Comparison of ENCODE assay signal across 8 cellular contexts in the genomic region with DNA sequence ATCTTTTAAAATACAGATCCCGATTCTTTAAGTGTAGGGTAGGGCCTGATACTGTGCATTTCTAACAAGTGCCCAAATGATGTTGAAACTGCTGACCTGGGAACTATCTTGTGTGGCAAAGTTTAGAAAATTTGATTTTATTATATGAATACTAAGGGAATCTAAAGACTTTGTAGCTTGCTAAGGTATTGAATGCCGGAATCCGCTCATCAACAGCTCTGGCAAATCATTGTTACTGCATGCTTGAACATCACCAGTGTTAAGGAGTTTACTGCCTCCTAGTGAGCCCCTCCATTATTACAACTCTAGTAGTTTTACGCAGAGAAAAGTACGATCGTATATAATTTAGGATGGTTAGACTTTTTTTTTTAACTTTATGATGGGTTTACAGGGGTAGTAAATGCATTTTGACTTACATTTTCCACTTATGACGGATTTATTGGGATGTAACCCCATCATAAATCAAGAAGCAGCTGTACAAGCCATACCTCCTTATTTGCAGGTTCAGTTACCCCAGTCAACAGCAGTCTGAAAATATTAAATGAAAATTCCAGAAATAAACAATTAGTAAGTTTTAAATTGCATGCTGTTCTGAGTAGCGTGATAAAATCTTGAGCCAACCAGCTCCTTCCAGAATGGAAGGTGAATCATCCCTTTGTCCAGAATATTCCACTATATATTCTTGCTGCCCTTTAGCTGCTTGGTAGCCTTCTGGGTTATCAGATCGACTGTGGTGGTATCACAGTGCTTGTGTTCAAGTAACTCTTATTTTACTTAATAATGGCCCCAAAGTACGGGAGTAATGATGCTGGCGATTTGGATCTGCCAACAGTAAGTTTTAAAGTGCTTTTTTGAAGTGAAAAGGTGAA. TPM values are rescaled to one million over a fixed set of nuclear protein-coding genes. Genes with fewer than 3 reads are reported as not detected.
A peak's percentile ranks its signal among the peaks of the same experiment; 100 is the strongest.
DNase-seq lines count a peak whose midpoint lies in the region; ATAC-seq and TF ChIP-seq lines count a peak whose summit lies in the region.

No MANE protein-coding gene starts in this region.

- H3K9me3 Mint-ChIP-seq in endothelial cell (ENCODE audit: unreplicated experiment): no peaks in the 10 kb centered on the region

- TF ChIP-seq CTCF in WI38 (IDR thresholded peaks at IDR 0.05; ENCODE audit: low read depth, low read length) (peak; percentile 59), endothelial cell (IDR thresholded peaks at IDR 0.05; ENCODE audit: unreplicated experiment) (peak; percentile 61)

- H3K79me1 ChIP-seq in mesendoderm (ENCODE audit: low read length): no peaks in the 10 kb centered on the region

- H3K27ac Mint-ChIP-seq in endothelial cell (ENCODE audit: unreplicated experiment): peak overlapping the region; percentile 97

- H3K4me3 ChIP-seq in WI38 (ENCODE audit: low read depth, low read length) (peak overlapping the region; percentile 97), mesendoderm (ENCODE audit: low read length) (peak overlapping the region; percentile 86), thymus (ENCODE audit: low read length) (peak overlapping the region; percentile 67)

- ATAC-seq in GM19351 (IDR thresholded peaks at IDR 0.05; ENCODE audit: unreplicated experiment) (peak; percentile 60), HG03432 (IDR thresholded peaks at IDR 0.05; ENCODE audit: unreplicated experiment) (peak; percentile 48)

- H2BK5ac ChIP-seq in mesendoderm (ENCODE audit: low read length): no peak overlapping the region

- no peaks in the 10 kb centered on the region for H3K27me3 Mint-ChIP-seq in endothelial cell (ENCODE audit: unreplicated experiment)

- WGBS in mesendoderm (ENCODE audit: extremely low coverage, insufficient coverage, low lambda C conversion rate): no CpG with 5 or more reads among the region's 11 CpGs
- WGBS in thymus: 27% methylated on average over 11 of the region's 11 CpGs

- H2BK120ac ChIP-seq in mesendoderm (ENCODE audit: low read depth, low read length): no peak overlapping the region

- peak overlapping the region; percentile 99 for H3K4me3 Mint-ChIP-seq in endothelial cell (ENCODE audit: unreplicated experiment)

- peak; percentile 64 for DNase-seq in COR-L47 (lab: John Stamatoyannopoulos, UW)
- DNase-seq in NCI-H2196 treated with DMSO at 0.1 percent for 48 hours (lab: John Stamatoyannopoulos, UW; ENCODE audit: unreplicated experiment): peak; percentile 14
- peak; percentile 57 for DNase-seq in endothelial cell (ENCODE audit: low spot score)
- DNase-seq in mesendoderm: peak; percentile 87

- H3K36me3 Mint-ChIP-seq in endothelial cell (ENCODE audit: low read depth, unreplicated experiment): peaks cover 12% of the 10 kb centered on the region

- peak overlapping the region; percentile 45 for H3K4me2 ChIP-seq in mesendoderm (ENCODE audit: low read length)

- H3K36me3 ChIP-seq in mesendoderm (ENCODE audit: control insufficient read depth, insufficient read depth, low read length) (no peaks in the 10 kb centered on the region), thymus (ENCODE audit: control insufficient read depth, insufficient read depth) (peaks cover 11% of the 10 kb centered on the region)

- no peak overlapping the region for H4K8ac ChIP-seq in mesendoderm (ENCODE audit: low read depth, low read length)

- H3K9ac ChIP-seq in mesendoderm (ENCODE audit: low read length): peak overlapping the region; percentile 91

- H3K27me3 ChIP-seq in mesendoderm (ENCODE audit: insufficient read depth, low read length, poor library complexity) (no peaks in the 10 kb centered on the region), thymus (ENCODE audit: control insufficient read depth, insufficient read depth) (no peaks in the 10 kb centered on the region)

- H3K9me3 ChIP-seq in thymus (ENCODE audit: control insufficient read depth): no peaks in the 10 kb centered on the region

- H4K5ac ChIP-seq in mesendoderm (ENCODE audit: low read length): peak overlapping the region; percentile 51

- H3K4ac ChIP-seq in mesendoderm (ENCODE audit: low read depth, low read length): no peak overlapping the region

- H2AK5ac ChIP-seq in mesendoderm (ENCODE audit: low read length): no peak overlapping the region

- peak overlapping the region; percentile 90 for H3K27ac ChIP-seq in mesendoderm (ENCODE audit: low read depth, low read length)
- H3K27ac ChIP-seq in thymus (ENCODE audit: low read depth): peak overlapping the region; percentile 82

- H2BK15ac ChIP-seq in mesendoderm (replicated peaks; ENCODE audit: low read depth): no peak overlapping the region

- no peak overlapping the region for H3K23ac ChIP-seq in mesendoderm (ENCODE audit: low read length)

- peak overlapping the region; percentile 61 for H3K18ac ChIP-seq in mesendoderm (ENCODE audit: low read length)

- H3K4me1 Mint-ChIP-seq in endothelial cell (ENCODE audit: unreplicated experiment): peaks cover 15% of the 10 kb centered on the region

- peak overlapping the region; percentile 96 for H3K56ac ChIP-seq in mesendoderm (ENCODE audit: low read length)

- H3K79me2 ChIP-seq in mesendoderm (ENCODE audit: control insufficient read depth, insufficient read depth, low read length): peaks cover 7% of the 10 kb centered on the region

- peaks cover 1% of the 10 kb centered on the region for H3K4me1 ChIP-seq in mesendoderm (ENCODE audit: control insufficient read depth, low read depth, low read length)
- peaks cover 2% of the 10 kb centered on the region for H3K4me1 ChIP-seq in thymus (ENCODE audit: control insufficient read depth, insufficient read depth, low read length)

RNA-seq across cellular contexts. Expression of gene TYW3, which starts 0.9 kb away (rescaled TPM):
- total RNA-seq in endothelial cell (ENCODE audit: unreplicated experiment): 14.8 TPM
- polyA plus RNA-seq in mesendoderm (2013, experiment 1 of 2): 53.5 TPM
- polyA plus RNA-seq in mesendoderm (2013, experiment 2 of 2): 51.6 TPM
- 25.5 TPM for polyA plus RNA-seq in thymus

RNA-seq across cellular contexts. Expression of gene CRYZ, which starts 1.0 kb away (rescaled TPM):
- total RNA-seq in endothelial cell (ENCODE audit: unreplicated experiment): 31.7 TPM
- 25.2 TPM for polyA plus RNA-seq in mesendoderm (2013, experiment 1 of 2)
- polyA plus RNA-seq in mesendoderm (2013, experiment 2 of 2): 26.6 TPM
- 38.8 TPM for polyA plus RNA-seq in thymus

Comparison
In these comparisons a context has a peak if more than half of its experiments do, and no peak if none do; other contexts are left out.
1. Peak in every context shown above with its lines: DNase-seq, ATAC-seq, H3K4me3 ChIP-seq and H3K27ac ChIP-seq.
2. DNase-seq: peak in every context shown above with its lines; median percentile 87 in mesendoderm; 64 in COR-L47; 57 in endothelial cell; 14 in NCI-H2196 treated with DMSO at 0.1 percent for 48 hours.